Comparison of ENCODE assay signal across 8 cellular contexts in the genomic region with DNA sequence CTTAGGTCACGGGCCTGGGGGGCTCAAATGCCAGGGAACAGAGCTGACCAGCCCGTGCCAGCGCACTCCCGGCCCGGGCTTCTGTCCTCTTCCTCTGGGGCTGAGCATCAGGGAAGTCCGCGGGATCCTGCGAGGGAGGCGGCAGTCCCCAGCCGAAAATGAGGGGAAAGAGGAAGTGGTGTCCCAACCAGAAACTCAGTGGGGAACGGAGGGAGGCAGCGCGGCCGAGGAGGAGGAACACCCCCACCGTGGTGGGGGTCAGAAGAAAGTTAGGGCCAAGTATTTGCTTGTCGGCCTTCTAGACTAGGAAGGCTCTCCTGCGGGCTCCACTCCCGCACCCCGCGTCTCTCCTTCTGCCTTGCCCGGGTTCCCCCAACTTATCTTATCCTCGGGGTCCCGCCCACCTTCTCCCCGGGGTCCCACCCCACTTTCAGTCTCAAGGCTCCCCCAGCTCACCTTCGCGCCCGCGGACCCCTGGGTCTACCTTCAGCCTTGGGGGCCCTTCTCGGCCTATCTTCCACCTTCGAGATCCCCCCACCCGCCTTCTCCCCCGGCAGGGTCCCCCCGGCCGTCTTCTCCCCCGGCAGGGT. TPM values are rescaled to one million over a fixed set of nuclear protein-coding genes. Genes with fewer than 3 reads are reported as not detected.
DNase-seq lines count a peak whose midpoint lies in the region; ATAC-seq and TF ChIP-seq lines count a peak whose summit lies in the region.

No MANE protein-coding gene starts in this region.

- H3K27me3 ChIP-seq in parathyroid adenoma (ENCODE audit: control insufficient read depth, insufficient read depth, low read length) (no peaks in the 10 kb centered on the region), aorta (ENCODE audit: control insufficient read depth in 1 of 2, insufficient read depth in 2 of 2, low read length in 1 of 2) (no peaks in the 10 kb centered on the region)

- peaks cover 10% of the 10 kb centered on the region for H3K79me2 ChIP-seq in parathyroid adenoma

- peak overlapping the region; percentile 61 for H3K9ac ChIP-seq in parathyroid adenoma

- H2AFZ ChIP-seq in parathyroid adenoma = peak overlapping the region; percentile 79

- DNase-seq in GM10248 (ENCODE audit: extremely low spot score) = peak; percentile 70
- DNase-seq in SIG-M5 (lab: John Stamatoyannopoulos, UW) = peak; percentile 2
- peak; percentile 72 for DNase-seq in activated naive CD4-positive, alpha-beta T cell treated with anti-CD3 and anti-CD28 coated beads, Interleukin-2, amount 10 ng/mL, durations not matched to agents 7 days and 5 days
- DNase-seq in Right ventricle myocardium superior = peak; percentile 73
- peak; percentile 81 to 84 for DNase-seq in aorta
- no peak for DNase-seq in NCI-H446 (lab: John Stamatoyannopoulos, UW)

- peaks cover 10% of the 10 kb centered on the region for H3K27me3 Mint-ChIP-seq in activated naive CD4-positive, alpha-beta T cell treated with anti-CD3 and anti-CD28 coated beads, Interleukin-2, amount 10 ng/mL, durations not matched to agents 7 days and 5 days

- intact Hi-C loops in Right ventricle myocardium superior (cut with DNase I) (no loop called here), aorta (cut with DNase I) (loop anchor here in 1 of 2 donors (10.0 kb wide), 1 partner anchor 441 kb away; a partner anchor contains a TSS)

- H3K27ac ChIP-seq in parathyroid adenoma (peak overlapping the region; percentile 80), aorta (ENCODE audit: low read depth in 1 of 2, low read length in 2 of 2) (peak overlapping the region; percentile 66 to 76)

- no peak for TF ChIP-seq CTCF in GM10248 (IDR thresholded peaks at IDR 0.05; ENCODE audit: control extremely low read depth, extremely low read depth, low read depth, missing control alignments)
- TF ChIP-seq CTCF in parathyroid adenoma (IDR thresholded peaks at IDR 0.05) = no peak

- H3K36me3 ChIP-seq in parathyroid adenoma (ENCODE audit: control insufficient read depth, insufficient read depth, low read length) (no peaks in the 10 kb centered on the region), aorta (ENCODE audit: control insufficient read depth in 1 of 2, insufficient read depth in 2 of 2, low read length in 1 of 2) (no peaks in the 10 kb centered on the region)

- peak overlapping the region; percentile 93 for H3K4me2 ChIP-seq in parathyroid adenoma (ENCODE audit: low read length)

- H3K4me1 ChIP-seq in parathyroid adenoma = no peaks in the 10 kb centered on the region
- H3K4me1 ChIP-seq in aorta (ENCODE audit: control insufficient read depth in 1 of 2, insufficient read depth in 2 of 2, low read length in 2 of 2) = no peaks in the 10 kb centered on the region

- peaks cover 5% of the 10 kb centered on the region for H3K9me3 Mint-ChIP-seq in activated naive CD4-positive, alpha-beta T cell treated with anti-CD3 and anti-CD28 coated beads, Interleukin-2, amount 10 ng/mL, durations not matched to agents 7 days and 5 days

- ATAC-seq in HG02852 (IDR thresholded peaks at IDR 0.05; ENCODE audit: unreplicated experiment) (peak; percentile 40), Right ventricle myocardium superior (ENCODE audit: poor library complexity) (peak; percentile 41), aorta (ENCODE audit: low FRiP score) (peak; percentile 47)

- H3K4me3 Mint-ChIP-seq in activated naive CD4-positive, alpha-beta T cell treated with anti-CD3 and anti-CD28 coated beads, Interleukin-2, amount 10 ng/mL, durations not matched to agents 7 days and 5 days = peak overlapping the region; percentile 87

- H3K36me3 Mint-ChIP-seq in activated naive CD4-positive, alpha-beta T cell treated with anti-CD3 and anti-CD28 coated beads, Interleukin-2, amount 10 ng/mL, durations not matched to agents 7 days and 5 days = peaks cover 10% of the 10 kb centered on the region

- H3K4me3 ChIP-seq in parathyroid adenoma (ENCODE audit: low read depth, low read length) (peak overlapping the region; percentile 86), aorta (ENCODE audit: low read length in 2 of 2) (peak overlapping the region; percentile 90 to 95)

- H3K9me3 ChIP-seq in parathyroid adenoma (ENCODE audit: control insufficient read depth, low read length) (no peaks in the 10 kb centered on the region), aorta (ENCODE audit: control insufficient read depth, low read length) (no peaks in the 10 kb centered on the region)

- 0 to 1% methylated on average over 31 to 35 of the region's 35 CpGs for WGBS in aorta, 2 donors

- POLR2A ChIA-PET in GM10248 (lab: Yijun Ruan, JAX) = interaction anchor here (0.6 to 0.9 kb wide), 2 partner anchors 9 to 21 kb away, joined by 3 read pairs; no protein-coding TSS in a partner anchor

- peaks cover 36% of the 10 kb centered on the region for H3K4me1 Mint-ChIP-seq in activated naive CD4-positive, alpha-beta T cell treated with anti-CD3 and anti-CD28 coated beads, Interleukin-2, amount 10 ng/mL, durations not matched to agents 7 days and 5 days

- H3K27ac Mint-ChIP-seq in activated naive CD4-positive, alpha-beta T cell treated with anti-CD3 and anti-CD28 coated beads, Interleukin-2, amount 10 ng/mL, durations not matched to agents 7 days and 5 days = peak overlapping the region; percentile 91

- CTCF ChIA-PET in GM10248 (lab: Yijun Ruan, JAX) = interaction anchor here (3.0 kb wide), 1 partner anchor 10 kb away, joined by 24 read pairs; no protein-coding TSS in a partner anchor
- CTCF ChIA-PET in activated naive CD4-positive, alpha-beta T cell treated with anti-CD3 and anti-CD28 coated beads, Interleukin-2, amount 10 ng/mL, durations not matched to agents 7 days and 5 days (lab: Charles Lee) = interaction anchor here (0.7 kb wide), 1 partner anchor 10 kb away, joined by 4 read pairs; no protein-coding TSS in a partner anchor

RNA-seq across cellular contexts. Expression of a gene that starts 0.6 kb away (rescaled TPM):
- total RNA-seq in Right ventricle myocardium superior = 25.4 TPM
- 10 to 100 TPM; 29.2 to 32.4 TPM for total RNA-seq in aorta
- polyA plus RNA-seq in aorta = 10 to 100 TPM; 10.3 to 26.7 TPM

Comparison
In these comparisons a context has a peak if more than half of its experiments do, and no peak if none do; other contexts are left out.
1. DNase-seq: peak in GM10248 (single experiment), SIG-M5 (single experiment), activated naive CD4-positive, alpha-beta T cell treated with anti-CD3 and anti-CD28 coated beads, Interleukin-2, amount 10 ng/mL, durations not matched to agents 7 days and 5 days (single experiment), Right ventricle myocardium superior (single experiment) and aorta (2 of 2); none in NCI-H446 (0 of 2).
2. Peak in every context shown above with its lines, with median percentiles within 50 percentile points of each other: ATAC-seq.